25 cellular contexts compared by ENCODE assay signal in the genomic region with DNA sequence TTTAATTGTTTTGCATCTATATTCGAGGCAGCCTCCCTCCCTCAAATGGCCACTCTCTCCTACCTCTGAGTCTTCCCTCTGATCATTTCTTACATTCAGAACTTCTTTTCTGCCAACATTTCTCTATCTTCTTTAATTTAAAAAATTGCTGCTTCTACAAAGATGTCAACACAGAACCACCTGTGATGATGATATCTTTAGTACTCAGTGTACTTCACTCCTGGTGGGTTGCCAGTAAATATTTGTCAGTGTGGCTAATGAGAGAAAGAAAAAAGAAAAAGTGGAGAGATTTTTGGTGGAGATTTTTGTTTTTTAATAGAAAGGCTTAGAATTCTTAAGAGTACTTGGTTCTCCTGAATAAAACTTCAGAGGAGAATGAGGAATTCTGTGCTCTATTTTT. TPM values are rescaled to one million over a fixed set of nuclear protein-coding genes. Genes with fewer than 3 reads are reported as not detected.
DNase-seq lines count a peak whose midpoint lies in the region; ATAC-seq and TF ChIP-seq lines count a peak whose summit lies in the region.
"Had no signal": no experiment of that assay in that cellular context is flagged by ENCODE, and none has a peak within 500 bp of the region (broad histone marks: within the 10 kb centered on the region; RNA-seq: fewer than 3 reads in every experiment).

No MANE protein-coding gene starts in this region.

- in situ Hi-C loops in mammary epithelial cell (cut with MboI; ENCODE audit: low sequenced_read_pairs in 2 of 2), result no loop called here

- H2AFZ ChIP-seq in mammary epithelial cell (ENCODE audit: low read depth, low read length), result no peak overlapping the region

- peaks cover 56% of the 10 kb centered on the region for H3K79me2 ChIP-seq in mammary epithelial cell (ENCODE audit: insufficient read depth, low read length)

- POLR2A ChIA-PET in MCF 10A (lab: Yijun Ruan, JAX), result no interaction called here

- H3K4me1 ChIP-seq in mammary epithelial cell (ENCODE audit: insufficient read depth, low read length), result no peaks in the 10 kb centered on the region
- H3K4me1 ChIP-seq: BLaER1 had no signal

- peak overlapping the region; percentile 67 for H3K27ac Mint-ChIP-seq in MCF 10A (ENCODE audit: low read depth, unreplicated experiment)
- H3K27ac Mint-ChIP-seq: CD4-positive, alpha-beta T cell had no signal

- H3K4me3 Mint-ChIP-seq in MCF 10A (ENCODE audit: unreplicated experiment), result no peak overlapping the region
- H3K4me3 Mint-ChIP-seq: CD4-positive, alpha-beta T cell had no signal

- H3K36me3 Mint-ChIP-seq in MCF 10A (ENCODE audit: insufficient read depth, unreplicated experiment), result peaks cover 18% of the 10 kb centered on the region

- CTCF ChIA-PET in MCF 10A (lab: Yijun Ruan, JAX) (no interaction called here), mammary epithelial cell (lab: Charles Lee; ENCODE audit: low non-redundant PET) (no interaction called here)

- no peak overlapping the region for H3K9ac ChIP-seq in mammary epithelial cell (ENCODE audit: insufficient read depth, low read length)
- H3K9ac ChIP-seq: BLaER1 had no signal

- dilution Hi-C loops in mammary epithelial cell (cut with HindIII; ENCODE audit: low sequenced_read_pairs), result no loop called here

- H3K9me3 ChIP-seq in mammary epithelial cell (replicated peaks; ENCODE audit: insufficient read depth, low read length), result no peaks in the 10 kb centered on the region
- H3K9me3 ChIP-seq: MG63 had no signal

- no peaks in the 10 kb centered on the region for H3K27me3 Mint-ChIP-seq in MCF 10A (ENCODE audit: insufficient read depth, unreplicated experiment)
- H3K27me3 Mint-ChIP-seq: CD4-positive, alpha-beta T cell had no signal

- H3K4me3 ChIP-seq in mammary epithelial cell (replicated peaks in 1 of 3; ENCODE audit: insufficient read depth in 1 of 3, low read depth in 2 of 3, low read length in 3 of 3), result no peak overlapping the region
- H3K4me3 ChIP-seq: BLaER1, GM12878, MG63 had no signal

- H4K20me1 ChIP-seq in mammary epithelial cell (ENCODE audit: insufficient read depth, low read length), result no peaks in the 10 kb centered on the region

- peaks cover 28% of the 10 kb centered on the region for H3K4me1 Mint-ChIP-seq in MCF 10A (ENCODE audit: insufficient read depth, unreplicated experiment)

- WGBS in mammary epithelial cell (ENCODE audit: low coverage, missing lambda C conversion rate), result 40% methylated on average over 1 of the region's 1 CpG

- intact Hi-C loops in MCF 10A (cut with micrococcal nuclease), result no loop called here
- intact Hi-C loops in mammary epithelial cell (cut with micrococcal nuclease), result no loop called here
- intact Hi-C loops in left cardiac atrium (cut with DNase I), result no loop called here

- no peak for TF ChIP-seq CTCF in MCF 10A (IDR thresholded peaks at IDR 0.05; ENCODE audit: unreplicated experiment)
- no peak for TF ChIP-seq CTCF in mammary epithelial cell (conservative IDR thresholded peaks at IDR 0.05 in 1 of 2, IDR thresholded peaks at IDR 0.05 in 1 of 2; ENCODE audit: extremely low read depth in 1 of 2, insufficient read depth in 1 of 2, low read depth in 1 of 2, low read length in 2 of 2)
- no peak for TF ChIP-seq CTCF in VCaP (conservative IDR thresholded peaks at IDR 0.05)
- TF ChIP-seq CTCF in omental fat pad (IDR thresholded peaks at IDR 0.05), result no peak

- H3K4me2 ChIP-seq in mammary epithelial cell (ENCODE audit: insufficient read depth, low read depth, low read length), result no peak overlapping the region
- H3K4me2 ChIP-seq: BLaER1 had no signal

- BruUV-seq in MCF 10A (replicated peaks; lab: Mats Ljungman, UMichigan) (no TSS peak), mammary epithelial cell (replicated peaks; lab: Mats Ljungman, UMichigan) (no TSS peak)

- ATAC-seq in omental fat pad (ENCODE audit: low FRiP score) (peak; percentile 48), left cardiac atrium (no peak)
- ATAC-seq: GM12878, Panc1 had no signal

- H3K9me3 Mint-ChIP-seq in MCF 10A (ENCODE audit: unreplicated experiment), result no peaks in the 10 kb centered on the region
- H3K9me3 Mint-ChIP-seq: CD4-positive, alpha-beta T cell had no signal

- no peaks in the 10 kb centered on the region for H3K27me3 ChIP-seq in mammary epithelial cell (ENCODE audit: insufficient read depth, low read length)
- H3K27me3 ChIP-seq: BLaER1, MG63 had no signal

- H3K27ac ChIP-seq in mammary epithelial cell (ENCODE audit: insufficient read depth, low read depth, low read length) (no peak overlapping the region), VCaP (peak overlapping the region; percentile 52)
- H3K27ac ChIP-seq: BLaER1, HL-60, RWPE1 had no signal

- no peak for DNase-seq in MCF 10A (ENCODE audit: unreplicated experiment)
- DNase-seq in mammary epithelial cell, result no peak
- no peak for DNase-seq in omental fat pad (ENCODE audit: low spot score)
- DNase-seq in stimulated activated CD4-positive, alpha-beta T cell treated with anti-CD3 and anti-CD28 coated beads, Interleukin-2, amount 100 ng/mL, for 48 hours, result no peak
- DNase-seq in kidney glomerular epithelial cell (lab: John Stamatoyannopoulos, UW), result no peak
- no peak for DNase-seq in stimulated activated CD4-positive, alpha-beta T cell treated with anti-CD3 and anti-CD28 coated beads, Interleukin-15, amount 100 ng/mL, for 24 hours
- DNase-seq in left cardiac atrium, result no peak
- DNase-seq: CD4-positive, alpha-beta T cell; GDM1; HCEC 1CT; Karpas-422; MG63; NCI-H1105 treated with DMSO at 0.1 percent for 48 hours; NCI-H146; NCI-H1930; NCI-H446 treated with DMSO at 0.1 percent for 48 hours; NCI-H526; NCI-H82; SHP77 had no signal

- H3K36me3 ChIP-seq in mammary epithelial cell (ENCODE audit: insufficient read depth, low read length), result peaks cover 3% of the 10 kb centered on the region

RNA-seq across cellular contexts. Expression of gene RIC8B, which starts 8.1 kb away (rescaled TPM):
- 10.0 and 10.8 TPM in 2 replicates for total RNA-seq in MCF 10A (2022)
- total RNA-seq in mammary epithelial cell, result 1 to 10 TPM; 9.2 to 9.3 TPM
- polyA plus RNA-seq in mammary epithelial cell, result 4.6 TPM
- polyA minus RNA-seq in mammary epithelial cell, result 17.6 TPM
- total RNA-seq in omental fat pad, result 10 to 100 TPM; 12.5 to 17.8 (median 15.8) TPM
- 10 to 100 TPM; 16.0 to 21.5 TPM for total RNA-seq in left cardiac atrium
